Comparison of ENCODE assay signal across 14 cellular contexts in genomic region chr2:145748927-145749326, GRCh38.
DNase-seq lines count a peak whose midpoint lies in the region; ATAC-seq and TF ChIP-seq lines count a peak whose summit lies in the region.
"Had no signal": no experiment of that assay in that cellular context is flagged by ENCODE, and none has a peak within 500 bp of the region (broad histone marks: within the 10 kb centered on the region; RNA-seq: fewer than 3 reads in every experiment).

No MANE protein-coding gene starts in this region.

- H3K27ac Mint-ChIP-seq in activated T-cell treated with anti-CD3 and anti-CD28 coated beads, Interleukin-2, amount 50 U/mL, for 72 hours: no peak overlapping the region
- H3K27ac Mint-ChIP-seq in stimulated activated memory B cell treated with anti-CD40 and anti-IgM and Interleukin-4, amounts not matched to agents 10 μg/mL and 1 μg/mL and 100 μg/mL, for 72 hours: peak overlapping the region; percentile 26
- H3K27ac Mint-ChIP-seq in glutamatergic neuron (ENCODE audit: unreplicated experiment): no peak overlapping the region
- H3K27ac Mint-ChIP-seq: GM23338 had no signal

- no peak for TF ChIP-seq CTCF in glutamatergic neuron (IDR thresholded peaks at IDR 0.05; ENCODE audit: partially characterized antibody, unreplicated experiment)

- ATAC-seq in activated T-cell treated with anti-CD3 and anti-CD28 coated beads, Interleukin-2, amount 50 U/mL, for 72 hours (replicated peaks in 1 of 2): peak; percentile 47 to 55
- peak; percentile 47 for ATAC-seq in HG02571 (IDR thresholded peaks at IDR 0.05; ENCODE audit: unreplicated experiment)
- ATAC-seq in HG03342 (IDR thresholded peaks at IDR 0.05; ENCODE audit: unreplicated experiment): peak; percentile 50
- ATAC-seq in stimulated activated memory B cell treated with anti-CD40 and anti-IgM and Interleukin-4, amounts not matched to agents 10 μg/mL and 1 μg/mL and 100 μg/mL, for 72 hours: peak; percentile 70
- ATAC-seq in left ventricle myocardium superior: no peak
- ATAC-seq: GM23338 had no signal

- H3K36me3 Mint-ChIP-seq in activated T-cell treated with anti-CD3 and anti-CD28 coated beads, Interleukin-2, amount 50 U/mL, for 72 hours (ENCODE audit: insufficient read depth in 2 of 2): no peaks in the 10 kb centered on the region
- no peaks in the 10 kb centered on the region for H3K36me3 Mint-ChIP-seq in stimulated activated memory B cell treated with anti-CD40 and anti-IgM and Interleukin-4, amounts not matched to agents 10 μg/mL and 1 μg/mL and 100 μg/mL, for 72 hours
- H3K36me3 Mint-ChIP-seq in glutamatergic neuron (ENCODE audit: unreplicated experiment): no peaks in the 10 kb centered on the region

- peaks cover 2 to 5% of the 10 kb centered on the region in 2 donors for H3K9me3 Mint-ChIP-seq in activated T-cell treated with anti-CD3 and anti-CD28 coated beads, Interleukin-2, amount 50 U/mL, for 72 hours
- peaks cover 2% of the 10 kb centered on the region for H3K9me3 Mint-ChIP-seq in stimulated activated memory B cell treated with anti-CD40 and anti-IgM and Interleukin-4, amounts not matched to agents 10 μg/mL and 1 μg/mL and 100 μg/mL, for 72 hours
- no peaks in the 10 kb centered on the region for H3K9me3 Mint-ChIP-seq in glutamatergic neuron (ENCODE audit: unreplicated experiment)
- H3K9me3 Mint-ChIP-seq: GM23338 had no signal

- peaks cover 29% of the 10 kb centered on the region for H3K4me1 Mint-ChIP-seq in activated T-cell treated with anti-CD3 and anti-CD28 coated beads, Interleukin-2, amount 50 U/mL, for 72 hours (ENCODE audit: low read depth)
- H3K4me1 Mint-ChIP-seq in stimulated activated memory B cell treated with anti-CD40 and anti-IgM and Interleukin-4, amounts not matched to agents 10 μg/mL and 1 μg/mL and 100 μg/mL, for 72 hours: peaks cover 71% of the 10 kb centered on the region
- H3K4me1 Mint-ChIP-seq in glutamatergic neuron (ENCODE audit: low read depth, unreplicated experiment): peaks cover 14% of the 10 kb centered on the region

- DNase-seq in activated T-cell treated with anti-CD3 and anti-CD28 coated beads, Interleukin-2, amount 50 U/mL, for 72 hours: no peak
- no peak for DNase-seq in activated T-cell treated with anti-CD3 and anti-CD28 coated beads, Interleukin-2, amount 50 U/mL, for 1 hour
- DNase-seq in left ventricle myocardium superior (no peak), dermis blood vessel endothelial cell (no peak), glutamatergic neuron (no peak)
- DNase-seq: activated CD4-positive, alpha-beta T cell treated with anti-CD3 and anti-CD28 coated beads for 48 hours; DND-41; effector CD8-positive, alpha-beta T cell; NCI-H510A treated with DMSO at 0.1 percent for 48 hours; SJCRH30 had no signal

- intact Hi-C loops in left ventricle myocardium superior (cut with micrococcal nuclease): no loop called here

- no peak overlapping the region for H3K4me3 Mint-ChIP-seq in activated T-cell treated with anti-CD3 and anti-CD28 coated beads, Interleukin-2, amount 50 U/mL, for 72 hours
- no peak overlapping the region for H3K4me3 Mint-ChIP-seq in stimulated activated memory B cell treated with anti-CD40 and anti-IgM and Interleukin-4, amounts not matched to agents 10 μg/mL and 1 μg/mL and 100 μg/mL, for 72 hours
- H3K4me3 Mint-ChIP-seq in glutamatergic neuron (ENCODE audit: unreplicated experiment): no peak overlapping the region
- H3K4me3 Mint-ChIP-seq: GM23338 had no signal

- peaks cover 28% of the 10 kb centered on the region for H3K27me3 Mint-ChIP-seq in activated T-cell treated with anti-CD3 and anti-CD28 coated beads, Interleukin-2, amount 50 U/mL, for 72 hours (ENCODE audit: low read depth)
- H3K27me3 Mint-ChIP-seq in stimulated activated memory B cell treated with anti-CD40 and anti-IgM and Interleukin-4, amounts not matched to agents 10 μg/mL and 1 μg/mL and 100 μg/mL, for 72 hours: no peaks in the 10 kb centered on the region
- no peaks in the 10 kb centered on the region for H3K27me3 Mint-ChIP-seq in glutamatergic neuron (ENCODE audit: unreplicated experiment)
